In genomic region chr6:113634352-113635163, GRCh38 we compare ENCODE assay signal across 9 cellular contexts.
DNase-seq lines count a peak whose midpoint lies in the region; ATAC-seq and TF ChIP-seq lines count a peak whose summit lies in the region.
"Had no signal": no experiment of that assay in that cellular context is flagged by ENCODE, and none has a peak within 500 bp of the region (broad histone marks: within the 10 kb centered on the region; RNA-seq: fewer than 3 reads in every experiment).

No MANE protein-coding gene starts in this region.

- peaks cover 22% of the 10 kb centered on the region for H3K27me3 Mint-ChIP-seq in activated T-cell treated with anti-CD3 and anti-CD28 coated beads, Interleukin-2, amount 50 U/mL, for 72 hours (ENCODE audit: low read depth)

- H3K36me3 Mint-ChIP-seq in activated T-cell treated with anti-CD3 and anti-CD28 coated beads, Interleukin-2, amount 50 U/mL, for 72 hours (ENCODE audit: insufficient read depth in 2 of 2) = peaks cover 0 to 2% of the 10 kb centered on the region in 2 donors
- H3K36me3 Mint-ChIP-seq: mesothelial cell of epicardium had no signal

- TF ChIP-seq CTCF in neutrophil (IDR thresholded peaks at IDR 0.05) (no peak), lower leg skin (IDR thresholded peaks at IDR 0.05) (no peak)

- ATAC-seq in GM18498 (IDR thresholded peaks at IDR 0.05; ENCODE audit: unreplicated experiment) = peak; percentile 26
- ATAC-seq in HG02798 (IDR thresholded peaks at IDR 0.05; ENCODE audit: poor library complexity, unreplicated experiment) = peak; percentile 28
- ATAC-seq in activated T-cell treated with anti-CD3 and anti-CD28 coated beads, Interleukin-2, amount 50 U/mL, for 72 hours (replicated peaks in 1 of 2) = no peak

- H3K27ac Mint-ChIP-seq in activated T-cell treated with anti-CD3 and anti-CD28 coated beads, Interleukin-2, amount 50 U/mL, for 72 hours = no peak overlapping the region
- H3K27ac Mint-ChIP-seq: mesothelial cell of epicardium had no signal

- no peaks in the 10 kb centered on the region for H3K9me3 ChIP-seq in neutrophil

- intact Hi-C loops in lower leg skin (cut with DNase I; ENCODE audit: low total_unique reads) = loop anchor here (10.0 kb wide), 1 partner anchor 220 kb away; the partner anchor contains the start of gene MARCKS

- no peak for TF ChIP-seq POLR2A in lower leg skin (IDR thresholded peaks at IDR 0.05)

- no peaks in the 10 kb centered on the region for H3K36me3 ChIP-seq in neutrophil

- DNase-seq in SKM-1 treated with dmso at 0.1 percent for 144 hours (lab: John Stamatoyannopoulos, UW; ENCODE audit: unreplicated experiment) (peak; percentile 76), lower leg skin (ENCODE audit: low spot score in 2 of 2) (no peak), caudate nucleus (lab: John Stamatoyannopoulos, UW) (no peak)
- DNase-seq in activated T-cell treated with anti-CD3 and anti-CD28 coated beads, Interleukin-2, amount 50 U/mL, for 72 hours = no peak
- no peak for DNase-seq in NK-92 treated with Interleukin-12 subunit alpha and Interleukin-12 subunit beta, amount 100 ng/mL, for 24 hours (lab: John Stamatoyannopoulos, UW)

- 50 to 70% methylated on average over 4 of the region's 4 CpGs for WGBS in lower leg skin, 2 donors

- no peak overlapping the region for H3K4me3 Mint-ChIP-seq in activated T-cell treated with anti-CD3 and anti-CD28 coated beads, Interleukin-2, amount 50 U/mL, for 72 hours
- H3K4me3 Mint-ChIP-seq: mesothelial cell of epicardium had no signal

- H3K4me1 Mint-ChIP-seq in activated T-cell treated with anti-CD3 and anti-CD28 coated beads, Interleukin-2, amount 50 U/mL, for 72 hours (ENCODE audit: low read depth) = peaks cover 33% of the 10 kb centered on the region

- H3K4me3 ChIP-seq in neutrophil (ENCODE audit: low read depth in 1 of 2, low read length in 1 of 2) = peak overlapping the region; percentile 4 to 25
- no peak overlapping the region for H3K4me3 ChIP-seq in lower leg skin (ENCODE audit: low read depth, poor library complexity, severe bottlenecking)

- H3K27ac ChIP-seq in neutrophil (peak overlapping the region; percentile 95), caudate nucleus (ENCODE audit: low read depth, low read length) (no peak overlapping the region)

- H3K27me3 ChIP-seq in neutrophil = no peaks in the 10 kb centered on the region

- H3K4me1 ChIP-seq in neutrophil (ENCODE audit: control insufficient read depth in 1 of 2, insufficient read depth in 1 of 2, low read depth in 1 of 2, low read length in 1 of 2) = peaks cover 64 to 71% of the 10 kb centered on the region in 2 experiments

- H3K9me3 Mint-ChIP-seq in activated T-cell treated with anti-CD3 and anti-CD28 coated beads, Interleukin-2, amount 50 U/mL, for 72 hours = no peaks in the 10 kb centered on the region
- H3K9me3 Mint-ChIP-seq: mesothelial cell of epicardium had no signal

Comparison
In these comparisons a context has a peak if more than half of its experiments do, and no peak if none do; other contexts are left out.
1. ATAC-seq: peak in GM18498 (single experiment) and HG02798 (single experiment); none in activated T-cell treated with anti-CD3 and anti-CD28 coated beads, Interleukin-2, amount 50 U/mL, for 72 hours (0 of 2).